In the genomic region with DNA sequence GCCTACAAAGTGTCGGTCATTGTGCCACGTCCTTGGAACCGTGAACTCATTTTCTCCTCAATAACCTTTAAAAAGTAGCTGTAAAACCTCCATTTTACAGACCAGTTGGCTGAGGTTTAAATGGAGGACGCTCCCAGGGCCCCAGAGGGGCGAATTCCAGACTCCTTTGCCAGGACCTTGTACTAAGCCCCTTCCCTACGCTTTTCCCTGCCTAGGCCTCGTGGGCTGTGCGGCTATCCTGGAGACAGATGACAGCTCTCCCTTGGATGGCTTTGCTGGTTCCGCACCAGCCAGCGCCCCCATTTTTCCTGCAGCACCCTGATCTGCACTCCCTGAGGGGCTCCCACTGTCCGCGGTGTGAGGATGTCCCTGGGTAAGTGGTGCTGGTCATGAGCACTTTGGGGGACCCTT, we compare ENCODE assay signal across 9 cellular contexts. TPM values are rescaled to one million over a fixed set of nuclear protein-coding genes. Genes with fewer than 3 reads are reported as not detected.
A peak's percentile ranks its signal among the peaks of the same experiment; 100 is the strongest.
DNase-seq lines count a peak whose midpoint lies in the region; ATAC-seq and TF ChIP-seq lines count a peak whose summit lies in the region.
"Had no signal": no experiment of that assay in that cellular context is flagged by ENCODE, and none has a peak within 500 bp of the region (broad histone marks: within the 10 kb centered on the region; RNA-seq: fewer than 3 reads in every experiment).

No MANE protein-coding gene starts in this region.

- H2AFZ ChIP-seq in SU-DHL-6 (ENCODE audit: low read depth, low read length, severe bottlenecking): peak overlapping the region; percentile 69

- peaks cover 5% of the 10 kb centered on the region; the same call in 1 of the 2 replicates for H3K4me1 ChIP-seq in ES-I3 (ENCODE audit: insufficient read depth, low read length)
- no peaks in the 10 kb centered on the region for H3K4me1 ChIP-seq in prostate gland (replicated peaks)

- H3K27ac ChIP-seq in SU-DHL-6 (ENCODE audit: low read depth, low read length): peak overlapping the region; percentile 45; the same call in 1 of the 2 replicates
- peak overlapping the region; percentile 83 to 85 for H3K27ac ChIP-seq in prostate gland

- H3K4me3 ChIP-seq in SU-DHL-6 (ENCODE audit: insufficient read depth, low read length, poor library complexity, severe bottlenecking) (peak overlapping the region; percentile 72), fibroblast of villous mesenchyme (ENCODE audit: low read depth, low read length) (peak overlapping the region; percentile 95), prostate gland (peak overlapping the region; percentile 77 to 86)

- peak overlapping the region; percentile 67 for H3K4me2 ChIP-seq in SU-DHL-6 (ENCODE audit: low read depth, low read length, poor library complexity, severe bottlenecking)

- DNase-seq in fibroblast of villous mesenchyme (ENCODE audit: low read depth) (no peak), prostate gland (ENCODE audit: low spot score) (no peak), DMS79 treated with DMSO at 0.1 percent for 48 hours (lab: John Stamatoyannopoulos, UW) (no peak), NCI-H345 (lab: John Stamatoyannopoulos, UW) (no peak), NCI-H748 (lab: John Stamatoyannopoulos, UW; ENCODE audit: unreplicated experiment) (no peak)
- DNase-seq: activated gamma-delta T cell treated with Interleukin-2 at 50 U/mL for 16 hours had no signal

- H3K9me3 ChIP-seq in ES-I3 (ENCODE audit: control insufficient read depth, insufficient read depth, low read length) (no peaks in the 10 kb centered on the region), SU-DHL-6 (ENCODE audit: insufficient read depth, low read length) (no peaks in the 10 kb centered on the region), prostate gland (no peaks in the 10 kb centered on the region)

- H3F3A ChIP-seq in SU-DHL-6 (ENCODE audit: insufficient read depth): no peaks in the 10 kb centered on the region

- no peak for ATAC-seq in GM21737 (IDR thresholded peaks at IDR 0.05; ENCODE audit: unreplicated experiment)

- no peaks in the 10 kb centered on the region for H4K20me1 ChIP-seq in SU-DHL-6 (ENCODE audit: low read depth, low read length)

- H3K79me2 ChIP-seq in SU-DHL-6 (ENCODE audit: insufficient read depth, low read length): peaks cover 7% of the 10 kb centered on the region; the same call in 1 of the 2 replicates

- TF ChIP-seq CTCF in SU-DHL-6 (IDR thresholded peaks at IDR 0.05; ENCODE audit: insufficient read depth, low read length, poor library complexity, severe bottlenecking): no peak
- TF ChIP-seq CTCF in fibroblast of villous mesenchyme (IDR thresholded peaks at IDR 0.05; ENCODE audit: insufficient read depth, low read depth, low read length): no peak
- TF ChIP-seq CTCF in prostate gland (IDR thresholded peaks at IDR 0.05): no peak

- H3K36me3 ChIP-seq in ES-I3 (ENCODE audit: insufficient read depth, low read length): peaks cover 10% of the 10 kb centered on the region; the same call in 1 of the 2 replicates
- H3K36me3 ChIP-seq in SU-DHL-6 (ENCODE audit: low read length): no peaks in the 10 kb centered on the region
- no peaks in the 10 kb centered on the region for H3K36me3 ChIP-seq in prostate gland

- no peaks in the 10 kb centered on the region for H3K27me3 ChIP-seq in SU-DHL-6 (ENCODE audit: low read length)
- H3K27me3 ChIP-seq in prostate gland (replicated peaks; ENCODE audit: insufficient read depth): no peaks in the 10 kb centered on the region

- intact Hi-C loops in prostate gland (cut with DNase I): no loop called here

- no peaks in the 10 kb centered on the region for H3K9me2 ChIP-seq in SU-DHL-6 (replicated peaks; ENCODE audit: insufficient read depth, low read length)

- no peak for TF ChIP-seq POLR2A in prostate gland (IDR thresholded peaks at IDR 0.05)

- peak overlapping the region; percentile 100 for H3K9ac ChIP-seq in ES-I3 (ENCODE audit: low read depth, low read length)
- H3K9ac ChIP-seq in SU-DHL-6 (ENCODE audit: low read length): peak overlapping the region; percentile 88

- 40% methylated on average over 12 of the region's 12 CpGs for WGBS in prostate gland

RNA-seq across cellular contexts. Expression of a gene that starts 12.1 kb away (rescaled TPM):
- total RNA-seq in fibroblast of villous mesenchyme: 7.4 and 8.6 TPM in 2 replicates
- total RNA-seq in prostate gland: 10 to 100 TPM; 21.8 to 28.2 TPM

RNA-seq across cellular contexts. Expression of a gene that starts 25.4 kb away (rescaled TPM):
- 38.3 and 45.8 TPM in 2 replicates for total RNA-seq in fibroblast of villous mesenchyme
- 10 to 100 TPM; 45.6 to 50.6 TPM for total RNA-seq in prostate gland
